ENCODE assay signal across 1 cellular context in genomic region chr1:45658171-45658570, GRCh38.
TF ChIP-seq lines count a peak whose summit lies in the region.

No MANE protein-coding gene starts in this region.

TF ChIP-seq in HepG2, 621 proteins besides CTCF, POLR2A, EP300 and RAD21 (continued from another document):
- TF ChIP-seq NFYB (CRISPR knock-in tag; IDR thresholded peaks at IDR 0.05) (no peak), SIN3B (IDR thresholded peaks at IDR 0.05; ENCODE audit: low read length) (no peak), AHDC1 (CRISPR knock-in tag; IDR thresholded peaks at IDR 0.05; ENCODE audit: borderline replicate concordance) (peak; percentile 81; the same call in 1 of the 2 replicates), ZNF460 (CRISPR knock-in tag; IDR thresholded peaks at IDR 0.05; ENCODE audit: borderline replicate concordance) (no peak), ZNF121 (CRISPR knock-in tag; IDR thresholded peaks at IDR 0.05) (no peak), GTF3A (CRISPR knock-in tag; conservative IDR thresholded peaks at IDR 0.05) (no peak), ZNF264 (CRISPR knock-in tag; IDR thresholded peaks at IDR 0.05) (peak; percentile 62; the same call in 1 of the 2 replicates), MIXL1 (CRISPR knock-in tag; IDR thresholded peaks at IDR 0.05) (peak; percentile 90), CREM (IDR thresholded peaks at IDR 0.05) (peak; percentile 26; the same call in 1 of the 2 replicates), CREM (CRISPR knock-in tag; IDR thresholded peaks at IDR 0.05) (no peak), SUZ12 (IDR thresholded peaks at IDR 0.05; ENCODE audit: low read depth, low read length) (no peak), HHEX (CRISPR knock-in tag; IDR thresholded peaks at IDR 0.05) (peak; percentile 73), CHD4 (IDR thresholded peaks at IDR 0.05; ENCODE audit: borderline replicate concordance, low read length) (no peak), ERF (CRISPR knock-in tag; IDR thresholded peaks at IDR 0.05) (peak; percentile 56; the same call in 1 of the 2 replicates), RFX1 (IDR thresholded peaks at IDR 0.05) (no peak), ZNF501 (CRISPR knock-in tag; IDR thresholded peaks at IDR 0.05) (no peak), RNF219 (CRISPR knock-in tag; IDR thresholded peaks at IDR 0.05) (no peak), U2AF1 (optimal IDR thresholded peaks at IDR 0.05; ENCODE audit: low read depth, low read length) (no peak)
